Comparison of ENCODE assay signal across 8 cellular contexts in the genomic region with DNA sequence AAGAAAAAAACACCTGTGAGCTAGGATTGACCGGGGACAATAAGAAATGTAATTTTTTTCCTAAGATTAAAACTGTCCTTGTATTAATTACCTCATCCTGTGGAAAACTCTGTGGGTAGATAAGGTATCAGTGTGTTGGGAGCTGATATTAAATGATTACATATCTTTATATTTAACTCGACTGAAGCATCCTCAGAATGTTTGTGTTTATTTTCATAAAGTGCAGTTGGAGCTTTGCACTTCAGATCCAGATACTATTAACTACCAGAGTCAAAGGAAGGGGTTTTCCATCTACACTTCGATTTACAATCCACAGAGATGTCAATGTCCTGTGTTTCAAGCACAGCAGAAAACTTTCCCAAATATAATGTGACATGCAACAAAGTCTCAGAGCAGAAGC.
"Had no signal": no experiment of that assay in that cellular context is flagged by ENCODE, and none has a peak within 500 bp of the region (broad histone marks: within the 10 kb centered on the region; RNA-seq: fewer than 3 reads in every experiment).

No MANE protein-coding gene starts in this region.

- FAIRE-seq: H54, HTR-8/SVneo had no signal

- H3K9ac ChIP-seq: GM23248 had no signal

- H3K4me1 Mint-ChIP-seq: H9, IgD-negative memory B cell had no signal

- H3K27ac Mint-ChIP-seq: H9 had no signal

- H3K36me3 Mint-ChIP-seq: IgD-negative memory B cell had no signal

- H3K4me3 ChIP-seq: GM23248 had no signal

- H3K27ac ChIP-seq: GM23248 had no signal

- H3K4me3 Mint-ChIP-seq: H9, IgD-negative memory B cell had no signal

- DNase-seq: GM23248, GOT3, H9, HCEC 1CT, KBM-7 had no signal

- H2AFZ ChIP-seq: GM23248 had no signal
